In the genomic region with DNA sequence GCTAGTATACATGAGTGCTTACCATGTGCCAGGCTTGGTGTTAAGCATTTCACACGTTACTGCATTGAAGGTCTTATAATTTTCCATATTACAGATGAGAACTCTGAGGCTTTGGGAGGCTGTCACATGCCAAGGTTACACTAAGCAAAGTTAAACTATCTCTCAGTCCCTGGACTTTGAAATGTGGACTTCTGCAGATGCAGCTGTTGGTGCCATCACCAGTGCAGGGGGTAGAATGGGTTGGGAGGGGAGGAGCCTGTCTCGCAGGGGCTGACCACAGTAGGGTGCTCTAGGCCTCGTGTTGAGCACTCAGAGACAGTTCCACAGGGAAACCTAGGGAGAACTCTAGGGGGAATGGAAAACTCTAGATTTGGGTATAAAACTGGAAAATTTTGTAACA, we compare ENCODE assay signal across 17 cellular contexts.
A peak's percentile ranks its signal among the peaks of the same experiment; 100 is the strongest.
DNase-seq lines count a peak whose midpoint lies in the region; ATAC-seq and TF ChIP-seq lines count a peak whose summit lies in the region.
"Had no signal": no experiment of that assay in that cellular context is flagged by ENCODE, and none has a peak within 500 bp of the region (broad histone marks: within the 10 kb centered on the region; RNA-seq: fewer than 3 reads in every experiment).

No MANE protein-coding gene starts in this region.

- intact Hi-C loops in esophagus squamous epithelium (cut with DNase I): no loop called here

- H3K27me3 ChIP-seq in esophagus squamous epithelium (no peaks in the 10 kb centered on the region), H7 (ENCODE audit: control insufficient read depth, insufficient read depth, low read length) (no peaks in the 10 kb centered on the region)
- H3K27me3 ChIP-seq: hepatocyte had no signal

- no peak for TF ChIP-seq POLR2A in esophagus squamous epithelium (IDR thresholded peaks at IDR 0.05)

- H3K4me3 ChIP-seq in esophagus squamous epithelium (no peak overlapping the region), H7 (ENCODE audit: insufficient read depth, low read depth, low read length) (no peak overlapping the region)
- H3K4me3 ChIP-seq: hepatocyte, PC-9 had no signal

- H3K9me3 ChIP-seq in esophagus squamous epithelium: no peaks in the 10 kb centered on the region
- H3K9me3 ChIP-seq: Caco-2 had no signal

- 84 to 91% methylated on average over 3 of the region's 3 CpGs for WGBS in esophagus squamous epithelium, 2 donors

- peak overlapping the region; percentile 52 for H3K27ac Mint-ChIP-seq in memory B cell
- H3K27ac Mint-ChIP-seq: activated CD4-positive, alpha-beta T cell treated with anti-CD3 and anti-CD28 coated beads for 36 hours had no signal

- H3K4me1 Mint-ChIP-seq in memory B cell: peaks cover 3% of the 10 kb centered on the region
- H3K4me1 Mint-ChIP-seq: activated CD4-positive, alpha-beta T cell treated with anti-CD3 and anti-CD28 coated beads for 36 hours had no signal

- no peak for TF ChIP-seq CTCF in esophagus squamous epithelium (IDR thresholded peaks at IDR 0.05)

- H3K9me3 Mint-ChIP-seq in memory B cell: no peaks in the 10 kb centered on the region
- H3K9me3 Mint-ChIP-seq: endodermal cell had no signal

- H3K4me1 ChIP-seq in esophagus squamous epithelium: peaks cover 0 to 44% (median 7%) of the 10 kb centered on the region in 3 donors
- H3K4me1 ChIP-seq: Caco-2 had no signal

- ATAC-seq in memory B cell (ENCODE audit: low read depth): no peak
- ATAC-seq in HG02970 (IDR thresholded peaks at IDR 0.05; ENCODE audit: low FRiP score, unreplicated experiment): no peak
- no peak for ATAC-seq in HG03108 (IDR thresholded peaks at IDR 0.05; ENCODE audit: unreplicated experiment)
- ATAC-seq: activated CD4-positive, alpha-beta T cell treated with anti-CD3 and anti-CD28 coated beads for 36 hours had no signal

- H3K36me3 ChIP-seq in esophagus squamous epithelium: peaks cover 0 to 16% (median 0%) of the 10 kb centered on the region in 3 donors
- H3K36me3 ChIP-seq in H7 (replicated peaks; ENCODE audit: control insufficient read depth, insufficient read depth, low read length): no peaks in the 10 kb centered on the region

- no peak overlapping the region for H3K4me3 Mint-ChIP-seq in memory B cell
- H3K4me3 Mint-ChIP-seq: activated CD4-positive, alpha-beta T cell treated with anti-CD3 and anti-CD28 coated beads for 36 hours; endodermal cell had no signal

- H3K27me3 Mint-ChIP-seq in memory B cell: no peaks in the 10 kb centered on the region
- H3K27me3 Mint-ChIP-seq: activated CD4-positive, alpha-beta T cell treated with anti-CD3 and anti-CD28 coated beads for 36 hours had no signal

- H3K27ac ChIP-seq in esophagus squamous epithelium: peak overlapping the region in 3 of 4 donors; percentile 19 to 59 (median 56)
- H3K27ac ChIP-seq: PC-9 had no signal

- H3K36me3 Mint-ChIP-seq in memory B cell: peaks cover 18% of the 10 kb centered on the region

- DNase-seq in NCI-H69 (lab: John Stamatoyannopoulos, UW) (peak; percentile 46), esophagus squamous epithelium (lab: John Stamatoyannopoulos, UW) (no peak), memory B cell (ENCODE audit: low spot score in 2 of 2) (no peak), ureter (ENCODE audit: low spot score) (peak; percentile 17), H7 (no peak)
- DNase-seq: activated CD4-positive, alpha-beta T cell treated with anti-CD3 and anti-CD28 coated beads for 36 hours; activated gamma-delta T cell; AML-193; EL; endodermal cell; NCI-H1105 treated with DMSO at 0.1 percent for 48 hours; nucleus accumbens; PC-9 had no signal

Comparison
In these comparisons a context has a peak if more than half of its experiments do, and no peak if none do; other contexts are left out.
1. DNase-seq: peak in NCI-H69 (single experiment) and ureter (single experiment); none in esophagus squamous epithelium (single experiment), memory B cell (0 of 2) and H7 (single experiment).